ENCODE assay signal across 1 cellular context in genomic region chr22:22076937-22077703, GRCh38.
TF ChIP-seq lines count a peak whose summit lies in the region.

No MANE protein-coding gene starts in this region.

TF ChIP-seq in K562, 482 proteins besides CTCF, POLR2A, EP300 and RAD21 (continued from another document and continues in another):
- TF ChIP-seq ATF4 (CRISPR knock-in tag; IDR thresholded peaks at IDR 0.05) (peak; percentile 14; the same call in 1 of the 2 replicates), ZNF76 (CRISPR knock-in tag; IDR thresholded peaks at IDR 0.05; ENCODE audit: borderline replicate concordance) (no peak), ATF3 (IDR thresholded peaks at IDR 0.05) (peak; percentile 84), ATF3 (CRISPR knock-in tag; conservative IDR thresholded peaks at IDR 0.05) (no peak), DMBX1 (CRISPR knock-in tag; IDR thresholded peaks at IDR 0.05; ENCODE audit: borderline replicate concordance) (no peak), BRF1 (IDR thresholded peaks at IDR 0.05; ENCODE audit: borderline replicate concordance, extremely low read depth, insufficient read length) (no peak), IRF1 (CRISPR knock-in tag; IDR thresholded peaks at IDR 0.05; ENCODE audit: borderline replicate concordance) (no peak), CEBPB (tag; IDR thresholded peaks at IDR 0.05) (peak; percentile 72; the same call in 1 of the 2 replicates), RBM22 (IDR thresholded peaks at IDR 0.05; ENCODE audit: low read depth, low read length, poor library complexity, severe bottlenecking) (no peak), SAP30 (IDR thresholded peaks at IDR 0.05; ENCODE audit: borderline replicate concordance, insufficient read depth, low read depth, low read length, poor library complexity, severe bottlenecking) (no peak), VEZF1 (CRISPR knock-in tag; IDR thresholded peaks at IDR 0.05) (no peak), E4F1 (CRISPR knock-in tag; IDR thresholded peaks at IDR 0.05; ENCODE audit: borderline replicate concordance) (0 out of 2 replicates have a peak, but pooled peaks have one; percentile 67), ZNF384 (IDR thresholded peaks at IDR 0.05; ENCODE audit: low read depth, low read length) (no peak), ZSCAN32 (CRISPR knock-in tag; IDR thresholded peaks at IDR 0.05) (peak; percentile 7; the same call in 1 of the 2 replicates), ZNF41 (CRISPR knock-in tag; conservative IDR thresholded peaks at IDR 0.05) (no peak), NR1H2 (CRISPR knock-in tag; IDR thresholded peaks at IDR 0.05) (no peak), CREB1 (IDR thresholded peaks at IDR 0.05) (no peak), CREB1 (CRISPR knock-in tag; IDR thresholded peaks at IDR 0.05) (no peak), CBX1 (IDR thresholded peaks at IDR 0.05; ENCODE audit: low read depth) (no peak), KDM2B (CRISPR knock-in tag; IDR thresholded peaks at IDR 0.05) (no peak), ZNF133 (CRISPR knock-in tag; IDR thresholded peaks at IDR 0.05) (no peak), OTX1 (CRISPR knock-in tag; IDR thresholded peaks at IDR 0.05) (0 out of 2 replicates have a peak, but pooled peaks have one; percentile 68), TCF7 (IDR thresholded peaks at IDR 0.05; ENCODE audit: borderline replicate concordance) (no peak), ZNF785 (CRISPR knock-in tag; IDR thresholded peaks at IDR 0.05) (peak; percentile 5; the same call in 1 of the 2 replicates), ID3 (CRISPR knock-in tag; IDR thresholded peaks at IDR 0.05) (peak; percentile 7; the same call in 1 of the 2 replicates), ID3 (tag; IDR thresholded peaks at IDR 0.05) (no peak), ZNF75A (CRISPR knock-in tag; IDR thresholded peaks at IDR 0.05) (no peak), TAF15 (IDR thresholded peaks at IDR 0.05; ENCODE audit: low read depth, low read length) (no peak), DIDO1 (tag; IDR thresholded peaks at IDR 0.05; ENCODE audit: low read depth) (no peak), MEF2D (tag; conservative IDR thresholded peaks at IDR 0.05; ENCODE audit: low read depth) (no peak), CC2D1A (IDR thresholded peaks at IDR 0.05) (no peak), HNRNPLL (IDR thresholded peaks at IDR 0.05; ENCODE audit: low read depth, low read length, poor library complexity, severe bottlenecking) (no peak), ZNF398 (CRISPR knock-in tag; IDR thresholded peaks at IDR 0.05) (no peak), STAT5A (IDR thresholded peaks at IDR 0.05; ENCODE audit: borderline replicate concordance, low read length) (no peak), CTBP1 (IDR thresholded peaks at IDR 0.05; ENCODE audit: borderline replicate concordance) (no peak), HLTF (IDR thresholded peaks at IDR 0.05) (no peak), USF1 (CRISPR knock-in tag; IDR thresholded peaks at IDR 0.05) (no peak), FOXA1 (IDR thresholded peaks at IDR 0.05; ENCODE audit: borderline replicate concordance) (peak; percentile 10; the same call in 1 of the 2 replicates)
- TF ChIP-seq, protein P1, sequence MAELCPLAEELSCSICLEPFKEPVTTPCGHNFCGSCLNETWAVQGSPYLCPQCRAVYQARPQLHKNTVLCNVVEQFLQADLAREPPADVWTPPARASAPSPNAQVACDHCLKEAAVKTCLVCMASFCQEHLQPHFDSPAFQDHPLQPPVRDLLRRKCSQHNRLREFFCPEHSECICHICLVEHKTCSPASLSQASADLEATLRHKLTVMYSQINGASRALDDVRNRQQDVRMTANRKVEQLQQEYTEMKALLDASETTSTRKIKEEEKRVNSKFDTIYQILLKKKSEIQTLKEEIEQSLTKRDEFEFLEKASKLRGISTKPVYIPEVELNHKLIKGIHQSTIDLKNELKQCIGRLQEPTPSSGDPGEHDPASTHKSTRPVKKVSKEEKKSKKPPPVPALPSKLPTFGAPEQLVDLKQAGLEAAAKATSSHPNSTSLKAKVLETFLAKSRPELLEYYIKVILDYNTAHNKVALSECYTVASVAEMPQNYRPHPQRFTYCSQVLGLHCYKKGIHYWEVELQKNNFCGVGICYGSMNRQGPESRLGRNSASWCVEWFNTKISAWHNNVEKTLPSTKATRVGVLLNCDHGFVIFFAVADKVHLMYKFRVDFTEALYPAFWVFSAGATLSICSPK (IDR thresholded peaks at IDR 0.05; ENCODE audit: borderline replicate concordance), result no peak
- TF ChIP-seq, protein P2, sequence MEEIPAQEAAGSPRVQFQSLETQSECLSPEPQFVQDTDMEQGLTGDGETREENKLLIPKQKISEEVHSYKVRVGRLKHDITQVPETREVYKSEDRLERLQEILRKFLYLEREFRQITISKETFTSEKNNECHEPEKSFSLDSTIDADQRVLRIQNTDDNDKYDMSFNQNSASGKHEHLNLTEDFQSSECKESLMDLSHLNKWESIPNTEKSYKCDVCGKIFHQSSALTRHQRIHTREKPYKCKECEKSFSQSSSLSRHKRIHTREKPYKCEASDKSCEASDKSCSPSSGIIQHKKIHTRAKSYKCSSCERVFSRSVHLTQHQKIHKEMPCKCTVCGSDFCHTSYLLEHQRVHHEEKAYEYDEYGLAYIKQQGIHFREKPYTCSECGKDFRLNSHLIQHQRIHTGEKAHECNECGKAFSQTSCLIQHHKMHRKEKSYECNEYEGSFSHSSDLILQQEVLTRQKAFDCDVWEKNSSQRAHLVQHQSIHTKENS (CRISPR knock-in tag; IDR thresholded peaks at IDR 0.05), result no peak
- TF ChIP-seq, protein P3, sequence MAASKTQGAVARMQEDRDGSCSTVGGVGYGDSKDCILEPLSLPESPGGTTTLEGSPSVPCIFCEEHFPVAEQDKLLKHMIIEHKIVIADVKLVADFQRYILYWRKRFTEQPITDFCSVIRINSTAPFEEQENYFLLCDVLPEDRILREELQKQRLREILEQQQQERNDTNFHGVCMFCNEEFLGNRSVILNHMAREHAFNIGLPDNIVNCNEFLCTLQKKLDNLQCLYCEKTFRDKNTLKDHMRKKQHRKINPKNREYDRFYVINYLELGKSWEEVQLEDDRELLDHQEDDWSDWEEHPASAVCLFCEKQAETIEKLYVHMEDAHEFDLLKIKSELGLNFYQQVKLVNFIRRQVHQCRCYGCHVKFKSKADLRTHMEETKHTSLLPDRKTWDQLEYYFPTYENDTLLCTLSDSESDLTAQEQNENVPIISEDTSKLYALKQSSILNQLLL (CRISPR knock-in tag; IDR thresholded peaks at IDR 0.05; ENCODE audit: borderline replicate concordance), result peak; percentile 62; the same call in 1 of the 2 replicates
- TF ChIP-seq, protein P4, sequence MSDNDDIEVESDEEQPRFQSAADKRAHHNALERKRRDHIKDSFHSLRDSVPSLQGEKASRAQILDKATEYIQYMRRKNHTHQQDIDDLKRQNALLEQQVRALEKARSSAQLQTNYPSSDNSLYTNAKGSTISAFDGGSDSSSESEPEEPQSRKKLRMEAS (CRISPR knock-in tag; IDR thresholded peaks at IDR 0.05), result no peak
- TF ChIP-seq, protein P5, sequence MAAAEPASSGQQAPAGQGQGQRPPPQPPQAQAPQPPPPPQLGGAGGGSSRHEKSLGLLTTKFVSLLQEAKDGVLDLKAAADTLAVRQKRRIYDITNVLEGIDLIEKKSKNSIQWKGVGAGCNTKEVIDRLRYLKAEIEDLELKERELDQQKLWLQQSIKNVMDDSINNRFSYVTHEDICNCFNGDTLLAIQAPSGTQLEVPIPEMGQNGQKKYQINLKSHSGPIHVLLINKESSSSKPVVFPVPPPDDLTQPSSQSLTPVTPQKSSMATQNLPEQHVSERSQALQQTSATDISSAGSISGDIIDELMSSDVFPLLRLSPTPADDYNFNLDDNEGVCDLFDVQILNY (CRISPR knock-in tag; IDR thresholded peaks at IDR 0.05), result no peak
- TF ChIP-seq, protein P6, sequence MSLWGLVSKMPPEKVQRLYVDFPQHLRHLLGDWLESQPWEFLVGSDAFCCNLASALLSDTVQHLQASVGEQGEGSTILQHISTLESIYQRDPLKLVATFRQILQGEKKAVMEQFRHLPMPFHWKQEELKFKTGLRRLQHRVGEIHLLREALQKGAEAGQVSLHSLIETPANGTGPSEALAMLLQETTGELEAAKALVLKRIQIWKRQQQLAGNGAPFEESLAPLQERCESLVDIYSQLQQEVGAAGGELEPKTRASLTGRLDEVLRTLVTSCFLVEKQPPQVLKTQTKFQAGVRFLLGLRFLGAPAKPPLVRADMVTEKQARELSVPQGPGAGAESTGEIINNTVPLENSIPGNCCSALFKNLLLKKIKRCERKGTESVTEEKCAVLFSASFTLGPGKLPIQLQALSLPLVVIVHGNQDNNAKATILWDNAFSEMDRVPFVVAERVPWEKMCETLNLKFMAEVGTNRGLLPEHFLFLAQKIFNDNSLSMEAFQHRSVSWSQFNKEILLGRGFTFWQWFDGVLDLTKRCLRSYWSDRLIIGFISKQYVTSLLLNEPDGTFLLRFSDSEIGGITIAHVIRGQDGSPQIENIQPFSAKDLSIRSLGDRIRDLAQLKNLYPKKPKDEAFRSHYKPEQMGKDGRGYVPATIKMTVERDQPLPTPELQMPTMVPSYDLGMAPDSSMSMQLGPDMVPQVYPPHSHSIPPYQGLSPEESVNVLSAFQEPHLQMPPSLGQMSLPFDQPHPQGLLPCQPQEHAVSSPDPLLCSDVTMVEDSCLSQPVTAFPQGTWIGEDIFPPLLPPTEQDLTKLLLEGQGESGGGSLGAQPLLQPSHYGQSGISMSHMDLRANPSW (CRISPR knock-in tag; IDR thresholded peaks at IDR 0.05), result no peak
